In the genomic region with DNA sequence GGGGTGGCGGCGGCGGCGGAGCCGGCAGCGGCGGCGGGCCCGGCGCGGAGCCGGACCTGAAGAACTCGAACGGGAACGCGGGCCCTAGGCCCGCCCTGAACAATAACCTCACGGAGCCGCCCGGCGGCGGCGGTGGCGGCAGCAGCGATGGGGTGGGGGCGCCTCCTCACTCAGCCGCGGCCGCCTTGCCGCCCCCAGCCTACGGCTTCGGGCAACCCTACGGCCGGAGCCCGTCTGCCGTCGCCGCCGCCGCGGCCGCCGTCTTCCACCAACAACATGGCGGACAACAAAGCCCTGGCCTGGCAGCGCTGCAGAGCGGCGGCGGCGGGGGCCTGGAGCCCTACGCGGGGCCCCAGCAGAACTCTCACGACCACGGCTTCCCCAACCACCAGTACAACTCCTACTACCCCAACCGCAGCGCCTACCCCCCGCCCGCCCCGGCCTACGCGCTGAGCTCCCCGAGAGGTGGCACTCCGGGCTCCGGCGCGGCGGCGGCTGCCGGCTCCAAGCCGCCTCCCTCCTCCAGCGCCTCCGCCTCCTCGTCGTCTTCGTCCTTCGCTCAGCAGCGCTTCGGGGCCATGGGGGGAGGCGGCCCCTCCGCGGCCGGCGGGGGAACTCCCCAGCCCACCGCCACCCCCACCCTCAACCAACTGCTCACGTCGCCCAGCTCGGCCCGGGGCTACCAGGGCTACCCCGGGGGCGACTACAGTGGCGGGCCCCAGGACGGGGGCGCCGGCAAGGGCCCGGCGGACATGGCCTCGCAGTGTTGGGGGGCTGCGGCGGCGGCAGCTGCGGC, we compare ENCODE assay signal across 8 cellular contexts.
DNase-seq lines count a peak whose midpoint lies in the region; ATAC-seq and TF ChIP-seq lines count a peak whose summit lies in the region.

No MANE protein-coding gene starts in this region.

- POLR2A ChIA-PET in HEK293 (lab: Yijun Ruan, JAX) = interaction anchor here (0.6 to 5.0 kb wide), 14 partner anchors 9 to 227 kb away, joined by 3 to 56 read pairs (median 7); a partner anchor contains a TSS

- H3K36me3 ChIP-seq in HEK293 (ENCODE audit: control insufficient read depth in 2 of 2, insufficient read depth in 1 of 2, low read length in 2 of 2) (peaks cover 0 to 10% of the 10 kb centered on the region in 2 experiments; a peak in 1 of 3 replicates), duodenal mucosa (ENCODE audit: control insufficient read depth in 1 of 2, insufficient read depth in 2 of 2, low read length in 2 of 2) (peaks cover 0 to 2% of the 10 kb centered on the region in 2 donors), mucosa of rectum (ENCODE audit: control insufficient read depth in 2 of 2, insufficient read depth in 2 of 2, low read length in 2 of 2) (no peaks in the 10 kb centered on the region)

- CTCF ChIA-PET in HEK293 (lab: Yijun Ruan, JAX) = interaction anchor here (0.5 to 4.2 kb wide), 5 partner anchors 17 to 1211 kb away, joined by 3 to 31 read pairs (median 4); a partner anchor contains a TSS

- H3K27ac ChIP-seq in 22Rv1 (peak overlapping the region; percentile 100), HEK293 (ENCODE audit: extremely low read depth, low read depth, low read length) (peak overlapping the region; percentile 92), duodenal mucosa (ENCODE audit: low read depth, low read length) (peak overlapping the region; percentile 83), mucosa of rectum (ENCODE audit: low read depth in 2 of 2, low read length in 2 of 2) (peak overlapping the region; percentile 92 to 97)

- no peaks in the 10 kb centered on the region for H3K9me3 ChIP-seq in HEK293 (ENCODE audit: control insufficient read depth, insufficient read depth, low read depth, low read length)
- H3K9me3 ChIP-seq in duodenal mucosa (ENCODE audit: control insufficient read depth in 1 of 2, low read length in 2 of 2) = no peaks in the 10 kb centered on the region
- H3K9me3 ChIP-seq in mucosa of rectum (ENCODE audit: control insufficient read depth in 2 of 2, low read length in 2 of 2) = no peaks in the 10 kb centered on the region

- H3K9ac ChIP-seq in duodenal mucosa (ENCODE audit: low read depth in 1 of 2, low read length in 2 of 2) (peak overlapping the region; percentile 74 to 84), mucosa of rectum (ENCODE audit: low read depth in 1 of 2, low read length in 2 of 2) (peak overlapping the region; percentile 70 to 85)

- ATAC-seq in HG02610 (IDR thresholded peaks at IDR 0.05; ENCODE audit: unreplicated experiment) = no peak
- no peak for ATAC-seq in HG02623 (IDR thresholded peaks at IDR 0.05; ENCODE audit: unreplicated experiment)

- peak; percentile 72 for DNase-seq in activated CD4-positive, alpha-beta T cell treated with anti-CD3 and anti-CD28 coated beads for 48 hours
- peak; percentile 81 to 88 for DNase-seq in stimulated activated CD8-positive, alpha-beta memory T cell treated with anti-CD3 and anti-CD28 coated beads, Interleukin-7, amount 100 ng/mL, for 4 hours (ENCODE audit: low read depth in 2 of 2)

- H3K4me1 ChIP-seq in HEK293 (ENCODE audit: control insufficient read depth, insufficient read depth, low read length) = peaks cover 30% of the 10 kb centered on the region
- peaks cover 54 to 59% of the 10 kb centered on the region in 2 donors for H3K4me1 ChIP-seq in duodenal mucosa (ENCODE audit: control insufficient read depth in 1 of 2, insufficient read depth in 2 of 2, low read length in 2 of 2)
- peaks cover 36 to 56% of the 10 kb centered on the region in 2 donors for H3K4me1 ChIP-seq in mucosa of rectum (ENCODE audit: control insufficient read depth in 2 of 2, insufficient read depth in 2 of 2, low read length in 2 of 2)

- H3K27me3 ChIP-seq in duodenal mucosa (ENCODE audit: control insufficient read depth in 1 of 2, insufficient read depth in 2 of 2, low read length in 2 of 2) = no peaks in the 10 kb centered on the region
- no peaks in the 10 kb centered on the region for H3K27me3 ChIP-seq in mucosa of rectum (ENCODE audit: control insufficient read depth in 2 of 2, insufficient read depth in 2 of 2, low read length in 2 of 2)

- H3K4me3 ChIP-seq in HEK293 (ENCODE audit: low read depth, low read length) = peak overlapping the region; percentile 72
- peak overlapping the region; percentile 84 to 89 for H3K4me3 ChIP-seq in duodenal mucosa (ENCODE audit: low read depth in 1 of 2, low read length in 2 of 2)
- H3K4me3 ChIP-seq in mucosa of rectum (ENCODE audit: low read length in 2 of 2) = peak overlapping the region; percentile 70 to 72

- no peak for TF ChIP-seq CTCF in 22Rv1 (IDR thresholded peaks at IDR 0.05)
- TF ChIP-seq CTCF in HEK293 (tag by site-specific recombination; IDR thresholded peaks at IDR 0.05) = 0 out of 2 replicates have a peak, but pooled peaks have one; percentile 18

TF ChIP-seq in HEK293, 187 proteins besides CTCF, POLR2A, EP300 and RAD21 (continues in another document):
- TF ChIP-seq, protein P1, sequence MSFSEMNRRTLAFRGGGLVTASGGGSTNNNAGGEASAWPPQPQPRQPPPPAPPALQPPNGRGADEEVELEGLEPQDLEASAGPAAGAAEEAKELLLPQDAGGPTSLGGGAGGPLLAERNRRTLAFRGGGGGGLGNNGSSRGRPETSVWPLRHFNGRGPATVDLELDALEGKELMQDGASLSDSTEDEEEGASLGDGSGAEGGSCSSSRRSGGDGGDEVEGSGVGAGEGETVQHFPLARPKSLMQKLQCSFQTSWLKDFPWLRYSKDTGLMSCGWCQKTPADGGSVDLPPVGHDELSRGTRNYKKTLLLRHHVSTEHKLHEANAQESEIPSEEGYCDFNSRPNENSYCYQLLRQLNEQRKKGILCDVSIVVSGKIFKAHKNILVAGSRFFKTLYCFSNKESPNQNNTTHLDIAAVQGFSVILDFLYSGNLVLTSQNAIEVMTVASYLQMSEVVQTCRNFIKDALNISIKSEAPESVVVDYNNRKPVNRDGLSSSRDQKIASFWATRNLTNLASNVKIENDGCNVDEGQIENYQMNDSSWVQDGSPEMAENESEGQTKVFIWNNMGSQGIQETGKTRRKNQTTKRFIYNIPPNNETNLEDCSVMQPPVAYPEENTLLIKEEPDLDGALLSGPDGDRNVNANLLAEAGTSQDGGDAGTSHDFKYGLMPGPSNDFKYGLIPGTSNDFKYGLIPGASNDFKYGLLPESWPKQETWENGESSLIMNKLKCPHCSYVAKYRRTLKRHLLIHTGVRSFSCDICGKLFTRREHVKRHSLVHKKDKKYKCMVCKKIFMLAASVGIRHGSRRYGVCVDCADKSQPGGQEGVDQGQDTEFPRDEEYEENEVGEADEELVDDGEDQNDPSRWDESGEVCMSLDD (tag by site-specific recombination; IDR thresholded peaks at IDR 0.05) = peak; percentile 44; the same call in 1 of the 2 replicates
- TF ChIP-seq ZNF670 (tag by site-specific recombination; IDR thresholded peaks at IDR 0.05; ENCODE audit: low read depth) (no peak), KLF8 (tag by site-specific recombination; IDR thresholded peaks at IDR 0.05) (peak; percentile 52; the same call in 1 of the 2 replicates), ZNF561 (tag by site-specific recombination; IDR thresholded peaks at IDR 0.05; ENCODE audit: borderline replicate concordance) (peak; percentile 36; the same call in 1 of the 2 replicates), ZNF274 (IDR thresholded peaks at IDR 0.05; ENCODE audit: low read length) (no peak), ZNF274 (tag by site-specific recombination; IDR thresholded peaks at IDR 0.05; ENCODE audit: borderline replicate concordance) (no peak), ZNF658 (tag by site-specific recombination; IDR thresholded peaks at IDR 0.05) (no peak), ZNF2 (tag by site-specific recombination; IDR thresholded peaks at IDR 0.05) (0 out of 2 replicates have a peak, but pooled peaks have one; percentile 31), ZBTB8A (tag by site-specific recombination; IDR thresholded peaks at IDR 0.05) (peak; percentile 32; the same call in 1 of the 2 replicates), ZBTB20 (tag by site-specific recombination; IDR thresholded peaks at IDR 0.05) (peak; percentile 59; the same call in 1 of the 2 replicates), ZBTB7A (tag by site-specific recombination; IDR thresholded peaks at IDR 0.05; ENCODE audit: low read depth) (peak; percentile 45; the same call in 1 of the 2 replicates), KLF16 (tag by site-specific recombination; IDR thresholded peaks at IDR 0.05) (peak; percentile 57; the same call in 1 of the 2 replicates), YY2 (tag by site-specific recombination; IDR thresholded peaks at IDR 0.05) (peak; percentile 58; the same call in 1 of the 2 replicates), ZNF677 (tag by site-specific recombination; IDR thresholded peaks at IDR 0.05) (0 out of 2 replicates have a peak, but pooled peaks have one; percentile 8), ZNF621 (tag by site-specific recombination; IDR thresholded peaks at IDR 0.05) (no peak), ZNF324 (tag by site-specific recombination; IDR thresholded peaks at IDR 0.05) (no peak), ZNF610 (tag by site-specific recombination; IDR thresholded peaks at IDR 0.05; ENCODE audit: borderline replicate concordance) (no peak), ZNF341 (tag by site-specific recombination; IDR thresholded peaks at IDR 0.05; ENCODE audit: low read depth) (peak; percentile 58), ZNF600 (tag by site-specific recombination; IDR thresholded peaks at IDR 0.05) (peak; percentile 47; the same call in 1 of the 2 replicates), SP7 (tag by site-specific recombination; IDR thresholded peaks at IDR 0.05) (peak; percentile 19; the same call in 1 of the 2 replicates)
- TF ChIP-seq, protein P2, sequence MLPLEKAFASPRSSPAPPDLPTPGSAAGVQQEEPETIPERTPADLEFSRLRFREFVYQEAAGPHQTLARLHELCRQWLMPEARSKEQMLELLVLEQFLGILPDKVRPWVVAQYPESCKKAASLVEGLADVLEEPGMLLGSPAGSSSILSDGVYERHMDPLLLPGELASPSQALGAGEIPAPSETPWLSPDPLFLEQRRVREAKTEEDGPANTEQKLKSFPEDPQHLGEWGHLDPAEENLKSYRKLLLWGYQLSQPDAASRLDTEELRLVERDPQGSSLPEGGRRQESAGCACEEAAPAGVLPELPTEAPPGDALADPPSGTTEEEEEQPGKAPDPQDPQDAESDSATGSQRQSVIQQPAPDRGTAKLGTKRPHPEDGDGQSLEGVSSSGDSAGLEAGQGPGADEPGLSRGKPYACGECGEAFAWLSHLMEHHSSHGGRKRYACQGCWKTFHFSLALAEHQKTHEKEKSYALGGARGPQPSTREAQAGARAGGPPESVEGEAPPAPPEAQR (tag by site-specific recombination; IDR thresholded peaks at IDR 0.05) = no peak
